22 cellular contexts compared by ENCODE assay signal in genomic region chrX:10631416-10632145, GRCh38.
"Had no signal": no experiment of that assay in that cellular context is flagged by ENCODE, and none has a peak within 500 bp of the region (broad histone marks: within the 10 kb centered on the region; RNA-seq: fewer than 3 reads in every experiment).

No MANE protein-coding gene starts in this region.

- H2AFZ ChIP-seq: parathyroid adenoma had no signal

- H3K4me3 Mint-ChIP-seq: dendritic cell treated with granulocyte-macrophage colony-stimulating factor and Interleukin-4, amounts not matched to agents 40 ng/mL and 50 ng/mL, for 4 days; nephron had no signal

- H3K9me3 Mint-ChIP-seq: dendritic cell treated with granulocyte-macrophage colony-stimulating factor and Interleukin-4, amounts not matched to agents 40 ng/mL and 50 ng/mL, for 4 days had no signal

- H3K36me3 ChIP-seq: esophagus squamous epithelium, right lobe of liver, stomach, upper lobe of left lung had no signal

- H3K79me2 ChIP-seq: parathyroid adenoma had no signal

- H3K9me3 ChIP-seq: esophagus squamous epithelium, right lobe of liver, stomach, upper lobe of left lung had no signal

- H3K27ac ChIP-seq: parathyroid adenoma, right lobe of liver, stomach, upper lobe of left lung had no signal

- H3K4me3 ChIP-seq: esophagus squamous epithelium, lung, right lobe of liver, stomach, upper lobe of left lung had no signal

- H3K27me3 Mint-ChIP-seq: dendritic cell treated with granulocyte-macrophage colony-stimulating factor and Interleukin-4, amounts not matched to agents 40 ng/mL and 50 ng/mL, for 4 days had no signal

- ATAC-seq: activated CD4-positive, CD25-positive, alpha-beta regulatory T cell treated with anti-CD3 and anti-CD28 coated beads, Interleukin-2, amount 50 U/mL, for 24 hours; left lobe of liver; right lobe of liver had no signal

- H3K27me3 ChIP-seq: esophagus squamous epithelium, right lobe of liver, stomach, upper lobe of left lung had no signal

- H3K9ac ChIP-seq: parathyroid adenoma had no signal

- H3K4me1 ChIP-seq: parathyroid adenoma, right lobe of liver, stomach, upper lobe of left lung had no signal

- DNase-seq: activated CD4-positive, alpha-beta T cell treated with anti-CD3 and anti-CD28 coated beads, Interleukin-2, amount 50 U/mL, for 1 hour; activated CD8-positive, alpha-beta memory T cell treated with anti-CD3 and anti-CD28 coated beads for 24 hours; activated CD8-positive, alpha-beta memory T cell treated with anti-CD3 and anti-CD28 coated beads, Interleukin-2, amount 50 U/mL, for 48 hours; activated effector memory CD4-positive, alpha-beta T cell treated with Interleukin-2 at 50 U/mL for 16 hours; activated naive CD4-positive, alpha-beta T cell treated with anti-CD3 and anti-CD28 coated beads, Interleukin-2, amount 50 U/mL, for 16 hours; activated T-cell treated with anti-CD3 and anti-CD28 coated beads, Interleukin-2, amount 50 U/mL, for 48 hours; effector CD8-positive, alpha-beta T cell; esophagus squamous epithelium; hypothalamus; kidney; midbrain; right lobe of liver; small intestine; stimulated activated CD4-positive, alpha-beta T cell treated with anti-CD3 and anti-CD28 coated beads, Interleukin-4, amount 100 ng/mL, for 1 hour; stomach; upper lobe of left lung had no signal

- H3K27ac Mint-ChIP-seq: dendritic cell treated with granulocyte-macrophage colony-stimulating factor and Interleukin-4, amounts not matched to agents 40 ng/mL and 50 ng/mL, for 4 days; nephron had no signal
